In genomic region chr6:134287863-134288537, GRCh38 we compare ENCODE assay signal across 8 cellular contexts. TPM values are rescaled to one million over a fixed set of nuclear protein-coding genes. Genes with fewer than 3 reads are reported as not detected.
A peak's percentile ranks its signal among the peaks of the same experiment; 100 is the strongest.
DNase-seq lines count a peak whose midpoint lies in the region; ATAC-seq and TF ChIP-seq lines count a peak whose summit lies in the region.

No MANE protein-coding gene starts in this region.

- in situ Hi-C loops in SK-MEL-5 (cut with HindIII; ENCODE audit: low pct_unique_long_range_greater_than_20kb, low sequenced_read_pairs) (no loop called here), gastrocnemius medialis (cut with MboI; ENCODE audit: low sequenced_read_pairs in 4 of 4) (no loop called here)

- no peaks in the 10 kb centered on the region for H3K36me3 ChIP-seq in gastrocnemius medialis

- no peak for TF ChIP-seq POLR2A in gastrocnemius medialis (IDR thresholded peaks at IDR 0.05)

- peak; percentile 46 for ATAC-seq in HG02588 (IDR thresholded peaks at IDR 0.05; ENCODE audit: unreplicated experiment)
- ATAC-seq in gastrocnemius medialis, result no peak

- no peak for TF ChIP-seq CTCF in gastrocnemius medialis (IDR thresholded peaks at IDR 0.05 in 4 of 5, conservative IDR thresholded peaks at IDR 0.05 in 1 of 5)

- DNase-seq in EL, result peak; percentile 49
- DNase-seq in SK-MEL-5 (ENCODE audit: low read depth, low spot score), result peak; percentile 72
- peak; percentile 22 for DNase-seq in medulla oblongata (ENCODE audit: extremely low spot score)
- no peak for DNase-seq in NK-92 treated with Interleukin-12 subunit alpha and Interleukin-12 subunit beta, amount 100 ng/mL, for 24 hours (lab: John Stamatoyannopoulos, UW)
- DNase-seq in posterior cingulate gyrus, result no peak
- no peak for DNase-seq in gastrocnemius medialis
- DNase-seq in GF-D8 (lab: John Stamatoyannopoulos, UW), result no peak

- no peaks in the 10 kb centered on the region for H3K9me3 ChIP-seq in gastrocnemius medialis

- H3K4me1 ChIP-seq in gastrocnemius medialis, result peaks cover 0 to 5% of the 10 kb centered on the region in 2 donors

- intact Hi-C loops in posterior cingulate gyrus (cut with DNase I), result no loop called here
- intact Hi-C loops in gastrocnemius medialis (cut with DNase I; ENCODE audit: low total_unique reads), result no loop called here

- H3K4me3 ChIP-seq in gastrocnemius medialis, result no peak overlapping the region

- no peak overlapping the region for H3K27ac ChIP-seq in gastrocnemius medialis

- no peaks in the 10 kb centered on the region for H3K27me3 ChIP-seq in gastrocnemius medialis

RNA-seq across cellular contexts. Expression of gene SGK1, which starts 29.9 kb away (rescaled TPM):
- total RNA-seq in SK-MEL-5 (2014; rRNA removed; shearing (Covaris generic)), result 574 and 592 TPM in 2 replicates
- polyA plus RNA-seq in SK-MEL-5 (2015; cell fraction: cytosol; rRNA removed), result 387 and 425 TPM in 2 replicates
- polyA plus RNA-seq in SK-MEL-5 (2015; cell fraction: nucleus; rRNA removed), result 1,708 and 1,864 TPM in 2 replicates
- 100 to 1,000 TPM in 1 of 4 donors, 10 to 100 TPM in 3; 43.7 to 100 (median 56.2) TPM for total RNA-seq in gastrocnemius medialis

Comparison
In these comparisons a context has a peak if more than half of its experiments do, and no peak if none do; other contexts are left out.
1. DNase-seq: peak in EL (single experiment), SK-MEL-5 (single experiment) and medulla oblongata (single experiment); none in NK-92 treated with Interleukin-12 subunit alpha and Interleukin-12 subunit beta, amount 100 ng/mL, for 24 hours (single experiment), posterior cingulate gyrus (0 of 10), gastrocnemius medialis (0 of 2) and GF-D8 (single experiment).